ENCODE assay signal across 17 cellular contexts in the genomic region with DNA sequence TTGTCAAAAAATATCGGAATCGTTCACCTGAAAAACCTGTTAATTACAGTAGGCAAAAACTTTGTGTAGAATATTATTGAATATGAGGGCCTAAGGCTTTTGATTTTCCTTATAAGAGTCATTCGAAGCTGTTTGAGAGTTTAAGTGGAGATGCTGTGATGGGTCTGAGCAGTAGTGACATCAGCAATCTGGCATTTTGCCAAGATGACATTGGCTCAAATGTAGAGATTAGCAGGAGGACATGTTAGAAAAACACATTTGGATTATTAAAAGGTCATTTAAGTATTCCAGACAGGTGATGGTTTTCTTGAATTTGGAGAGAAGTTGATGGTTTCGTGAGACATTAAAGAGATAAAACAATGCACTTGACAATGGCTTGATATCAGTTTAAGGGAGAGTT.
"Had no signal": no experiment of that assay in that cellular context is flagged by ENCODE, and none has a peak within 500 bp of the region (broad histone marks: within the 10 kb centered on the region; RNA-seq: fewer than 3 reads in every experiment).

No MANE protein-coding gene starts in this region.

- DNase-seq: effector CD4-positive, alpha-beta T cell; endodermal cell; foreskin melanocyte; head of caudate nucleus; kidney; left cardiac atrium; left ventricle myocardium inferior; lower lobe of right lung; natural killer cell; posterior cingulate gyrus; sigmoid colon; stimulated activated CD4-positive, alpha-beta T cell treated with anti-CD3 and anti-CD28 coated beads, Interleukin-2, amount 100 ng/mL, for 24 hours; stimulated activated CD4-positive, alpha-beta T cell treated with anti-CD3 and anti-CD28 coated beads, Interleukin-4, amount 100 ng/mL, for 4 hours; stimulated activated naive B cell treated with anti-CD40 and anti-IgM and Interleukin-4, amounts not matched to agents 10 μg/mL and 1 μg/mL and 100 μg/mL, for 72 hours; stimulated activated naive CD8-positive, alpha-beta T cell treated with anti-CD3 and anti-CD28 coated beads, Interleukin-15, amount 100 ng/mL, for 72 hours; testis; upper lobe of right lung had no signal
